ENCODE assay signal across 8 cellular contexts in genomic region chrX:49879656-49880277, GRCh38. TPM values are rescaled to one million over a fixed set of nuclear protein-coding genes. Genes with fewer than 3 reads are reported as not detected.
DNase-seq lines count a peak whose midpoint lies in the region; ATAC-seq and TF ChIP-seq lines count a peak whose summit lies in the region.

No MANE protein-coding gene starts in this region.

- CTCF ChIA-PET in activated naive CD4-positive, alpha-beta T cell treated with anti-CD3 and anti-CD28 coated beads, Interleukin-2, amount 10 ng/mL, durations not matched to agents 7 days and 5 days (lab: Charles Lee): interaction anchor here (1.7 to 1.9 kb wide), 2 partner anchors 40 to 42 kb away, joined by 5 to 7 read pairs; partner anchors contain the start of gene CLCN5

- H3K9me3 Mint-ChIP-seq in activated naive CD4-positive, alpha-beta T cell treated with anti-CD3 and anti-CD28 coated beads, Interleukin-2, amount 10 ng/mL, durations not matched to agents 7 days and 5 days: no peaks in the 10 kb centered on the region
- peaks cover 10% of the 10 kb centered on the region for H3K9me3 Mint-ChIP-seq in chondrocyte (ENCODE audit: low read depth)

- TF ChIP-seq EP300 in upper lobe of left lung (IDR thresholded peaks at IDR 0.05): no peak

- DNase-seq in activated naive CD4-positive, alpha-beta T cell treated with anti-CD3 and anti-CD28 coated beads, Interleukin-2, amount 10 ng/mL, durations not matched to agents 7 days and 5 days: no peak
- DNase-seq in activated naive CD4-positive, alpha-beta T cell treated with Interleukin-2 at 50 U/mL for 16 hours: no peak
- DNase-seq in NAMALWA (ENCODE audit: low spot score) (peak; percentile 2), chondrocyte (ENCODE audit: low spot score) (no peak), lung (ENCODE audit: low spot score) (no peak), upper lobe of left lung (no peak), NCI-H1436 (lab: John Stamatoyannopoulos, UW) (no peak), GM19238 (ENCODE audit: insufficient read length, low spot score) (no peak)

- TF ChIP-seq CTCF in chondrocyte (IDR thresholded peaks at IDR 0.05) (no peak), lung (IDR thresholded peaks at IDR 0.05; ENCODE audit: control extremely low read depth, extremely low read depth) (no peak), upper lobe of left lung (IDR thresholded peaks at IDR 0.05) (no peak)

- H3K27ac ChIP-seq in lung (ENCODE audit: low read depth in 1 of 2, low read length in 1 of 2) (peak overlapping the region; percentile 47 to 83), upper lobe of left lung (peak overlapping the region; percentile 82 to 87 (median 84))

- H3K36me3 ChIP-seq in lung (ENCODE audit: control insufficient read depth in 2 of 2, insufficient read depth in 2 of 2, low read length in 2 of 2) (no peaks in the 10 kb centered on the region), upper lobe of left lung (no peaks in the 10 kb centered on the region)

- H3K4me3 ChIP-seq in lung (peak overlapping the region; percentile 43), upper lobe of left lung (peak overlapping the region; percentile 11 to 76 (median 66))

- peaks cover 0 to 3% of the 10 kb centered on the region in 2 donors for H3K4me1 ChIP-seq in lung (ENCODE audit: control insufficient read depth in 2 of 2, insufficient read depth in 2 of 2, low read length in 2 of 2)
- H3K4me1 ChIP-seq in upper lobe of left lung: peaks cover 7 to 26% (median 11%) of the 10 kb centered on the region in 4 donors

- 7 to 48% methylated on average over 22 to 55 of the region's 55 CpGs for WGBS in lung, 2 donors
- 53 to 60% methylated on average over 4 to 53 of the region's 55 CpGs for WGBS in upper lobe of left lung, 2 donors

- TF ChIP-seq POLR2A in upper lobe of left lung (IDR thresholded peaks at IDR 0.05): no peak

- H3K27ac Mint-ChIP-seq in activated naive CD4-positive, alpha-beta T cell treated with anti-CD3 and anti-CD28 coated beads, Interleukin-2, amount 10 ng/mL, durations not matched to agents 7 days and 5 days: peak overlapping the region; percentile 78
- peak overlapping the region; percentile 17 for H3K27ac Mint-ChIP-seq in chondrocyte (ENCODE audit: unreplicated experiment)

- H3K9me3 ChIP-seq in lung (ENCODE audit: control insufficient read depth in 2 of 2, insufficient read depth in 1 of 2, low read length in 1 of 2) (peaks cover 0 to 2% of the 10 kb centered on the region in 2 donors), upper lobe of left lung (no peaks in the 10 kb centered on the region)

- peaks cover 22% of the 10 kb centered on the region for H3K4me1 Mint-ChIP-seq in activated naive CD4-positive, alpha-beta T cell treated with anti-CD3 and anti-CD28 coated beads, Interleukin-2, amount 10 ng/mL, durations not matched to agents 7 days and 5 days
- peaks cover 9% of the 10 kb centered on the region for H3K4me1 Mint-ChIP-seq in chondrocyte (ENCODE audit: low read depth)

- H3K27me3 ChIP-seq in lung (ENCODE audit: control insufficient read depth, insufficient read depth) (peaks cover 3% of the 10 kb centered on the region), upper lobe of left lung (no peaks in the 10 kb centered on the region)

- H3K36me3 Mint-ChIP-seq in activated naive CD4-positive, alpha-beta T cell treated with anti-CD3 and anti-CD28 coated beads, Interleukin-2, amount 10 ng/mL, durations not matched to agents 7 days and 5 days: peaks cover 5% of the 10 kb centered on the region
- peaks cover 2% of the 10 kb centered on the region for H3K36me3 Mint-ChIP-seq in chondrocyte (ENCODE audit: low read depth)

- no peaks in the 10 kb centered on the region for H3K27me3 Mint-ChIP-seq in activated naive CD4-positive, alpha-beta T cell treated with anti-CD3 and anti-CD28 coated beads, Interleukin-2, amount 10 ng/mL, durations not matched to agents 7 days and 5 days
- no peaks in the 10 kb centered on the region for H3K27me3 Mint-ChIP-seq in chondrocyte (ENCODE audit: low read depth)

- peak overlapping the region; percentile 82 for H3K4me3 Mint-ChIP-seq in activated naive CD4-positive, alpha-beta T cell treated with anti-CD3 and anti-CD28 coated beads, Interleukin-2, amount 10 ng/mL, durations not matched to agents 7 days and 5 days
- H3K4me3 Mint-ChIP-seq in chondrocyte (ENCODE audit: unreplicated experiment): peak overlapping the region; percentile 83

- ATAC-seq in lung (ENCODE audit: insufficient read depth, low FRiP score) (no peak), upper lobe of left lung (ENCODE audit: low FRiP score in 2 of 2) (peak in 1 of 2 donors; percentile 41)

RNA-seq across cellular contexts. Expression of gene USP27X, which starts 0.5 kb away (rescaled TPM):
- 2.8 to 3.4 TPM (median 3.2 TPM) in 3 replicates for total RNA-seq in chondrocyte
- total RNA-seq in lung: 1 to 10 TPM; 4.3 to 5.0 TPM
- polyA plus RNA-seq in lung: 1 to 10 TPM; 2.0 to 3.5 TPM
- 1 to 10 TPM; 1.0 to 5.9 (median 3.9) TPM for total RNA-seq in upper lobe of left lung

RNA-seq across cellular contexts. Expression of gene CLCN5, which starts 42.6 kb away (rescaled TPM):
- total RNA-seq in chondrocyte: 11.8 to 17.9 TPM (median 12.4 TPM) in 3 replicates
- 10 to 100 TPM; 12.0 to 18.5 TPM for total RNA-seq in lung
- 1 to 10 TPM; 2.7 to 2.9 TPM for polyA plus RNA-seq in lung
- 10 to 100 TPM in 3 of 6 donors, 1 to 10 TPM in 3; 4.2 to 14.4 (median 10.2) TPM for total RNA-seq in upper lobe of left lung

RNA-seq across cellular contexts. Expression of gene PAGE4, which starts 50.7 kb away (rescaled TPM):
- total RNA-seq in chondrocyte: not detected in 3 replicates
- total RNA-seq in lung: not detected
- not detected for polyA plus RNA-seq in lung
- not detected for total RNA-seq in upper lobe of left lung
